ENCODE assay signal across 1 cellular context in the genomic region with DNA sequence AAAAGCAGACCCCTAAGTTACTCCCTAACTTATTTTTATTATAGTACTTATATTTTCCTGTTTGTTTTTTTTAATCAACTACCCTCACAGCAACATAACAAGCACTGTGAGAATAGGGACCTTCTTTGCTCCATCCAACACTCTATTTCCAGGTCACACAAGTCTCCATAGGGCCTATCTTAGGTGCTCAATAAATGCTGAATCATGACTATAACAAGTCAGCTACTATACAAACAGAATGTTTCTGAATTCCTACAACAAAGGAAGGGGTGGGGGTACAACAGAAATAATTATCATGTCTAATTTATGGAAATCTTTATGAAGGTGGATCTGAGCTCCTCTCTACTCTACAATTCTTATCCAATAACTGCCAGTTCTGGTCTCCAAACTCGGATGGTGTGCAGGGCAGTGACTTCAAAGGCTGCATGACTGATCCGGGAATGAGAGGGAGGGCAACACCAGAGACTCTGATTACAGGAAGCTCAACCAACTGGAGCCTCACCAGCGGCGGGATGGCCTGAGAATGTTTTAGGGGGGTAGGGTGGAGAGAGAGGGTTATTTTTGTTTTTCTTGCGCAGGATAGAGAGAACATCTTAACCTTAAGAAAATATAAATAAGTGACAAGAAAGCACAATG.
TF ChIP-seq lines count a peak whose summit lies in the region.

No MANE protein-coding gene starts in this region.

TF ChIP-seq in HepG2, 621 proteins besides CTCF, POLR2A, EP300 and RAD21:
- TF ChIP-seq ZNF552 (CRISPR knock-in tag; IDR thresholded peaks at IDR 0.05; ENCODE audit: borderline replicate concordance) (no peak), MAFF (IDR thresholded peaks at IDR 0.05; ENCODE audit: low read depth, low read length) (peak; percentile 57), MAFK (conservative IDR thresholded peaks at IDR 0.05 in 1 of 2, IDR thresholded peaks at IDR 0.05 in 1 of 2; ENCODE audit: low read length in 2 of 2) (peak; percentile 77 to 78; a peak in 3 of 4 replicates)
- TF ChIP-seq, protein P1, sequence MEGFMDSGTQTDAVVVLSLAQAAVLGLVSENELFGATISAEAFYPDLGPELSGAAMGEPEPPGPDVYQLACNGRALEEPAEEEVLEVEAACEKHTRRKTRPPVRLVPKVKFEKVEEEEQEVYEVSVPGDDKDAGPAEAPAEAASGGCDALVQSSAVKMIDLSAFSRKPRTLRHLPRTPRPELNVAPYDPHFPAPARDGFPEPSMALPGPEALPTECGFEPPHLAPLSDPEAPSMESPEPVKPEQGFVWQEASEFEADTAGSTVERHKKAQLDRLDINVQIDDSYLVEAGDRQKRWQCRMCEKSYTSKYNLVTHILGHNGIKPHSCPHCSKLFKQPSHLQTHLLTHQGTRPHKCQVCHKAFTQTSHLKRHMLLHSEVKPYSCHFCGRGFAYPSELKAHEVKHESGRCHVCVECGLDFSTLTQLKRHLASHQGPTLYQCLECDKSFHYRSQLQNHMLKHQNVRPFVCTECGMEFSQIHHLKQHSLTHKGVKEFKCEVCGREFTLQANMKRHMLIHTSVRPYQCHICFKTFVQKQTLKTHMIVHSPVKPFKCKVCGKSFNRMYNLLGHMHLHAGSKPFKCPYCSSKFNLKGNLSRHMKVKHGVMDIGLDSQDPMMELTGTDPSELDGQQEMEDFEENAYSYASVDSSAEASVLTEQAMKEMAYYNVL (CRISPR knock-in tag; IDR thresholded peaks at IDR 0.05; ENCODE audit: borderline replicate concordance) = no peak
